In genomic region chr9:34638138-34638445, GRCh38 we compare ENCODE assay signal across 8 cellular contexts. TPM values are rescaled to one million over a fixed set of nuclear protein-coding genes. Genes with fewer than 3 reads are reported as not detected.
A peak's percentile ranks its signal among the peaks of the same experiment; 100 is the strongest.
DNase-seq lines count a peak whose midpoint lies in the region; ATAC-seq and TF ChIP-seq lines count a peak whose summit lies in the region.

No MANE protein-coding gene starts in this region.

- H3K27ac Mint-ChIP-seq in nephron progenitor cell: no peak overlapping the region

- peak overlapping the region; percentile 62 for H3K27ac ChIP-seq in MM.1S (ENCODE audit: low read length)
- peak overlapping the region; percentile 73 for H3K27ac ChIP-seq in effector memory CD4-positive, alpha-beta T cell (ENCODE audit: insufficient read depth, low read length, poor library complexity, severe bottlenecking)

- peak overlapping the region; percentile 88 for H2AFZ ChIP-seq in MM.1S (ENCODE audit: low read length)

- H3K27me3 ChIP-seq in BJ (ENCODE audit: control insufficient read depth, insufficient read depth, low read length) (no peaks in the 10 kb centered on the region), MM.1S (replicated peaks; ENCODE audit: insufficient read depth, low read length) (no peaks in the 10 kb centered on the region)
- no peaks in the 10 kb centered on the region for H3K27me3 ChIP-seq in effector memory CD4-positive, alpha-beta T cell (replicated peaks; ENCODE audit: control insufficient read depth, insufficient read depth, low read length, poor library complexity, severe bottlenecking)

- peaks cover 5% of the 10 kb centered on the region for H3K27me3 Mint-ChIP-seq in nephron progenitor cell (ENCODE audit: low read depth, poor library complexity)

- peaks cover 25% of the 10 kb centered on the region for H3K79me2 ChIP-seq in MM.1S (ENCODE audit: low read length)

- peak overlapping the region; percentile 79 for H3K4me2 ChIP-seq in MM.1S (ENCODE audit: low read depth, low read length)

- H3K36me3 ChIP-seq in BJ (ENCODE audit: control insufficient read depth, insufficient read depth, low read length) (no peaks in the 10 kb centered on the region), MM.1S (replicated peaks; ENCODE audit: insufficient read depth, low read length) (no peaks in the 10 kb centered on the region)
- no peaks in the 10 kb centered on the region for H3K36me3 ChIP-seq in effector memory CD4-positive, alpha-beta T cell (ENCODE audit: control insufficient read depth, insufficient read depth, low read length)

- peaks cover 4% of the 10 kb centered on the region for H3K36me3 Mint-ChIP-seq in nephron progenitor cell (ENCODE audit: low read depth)

- no peaks in the 10 kb centered on the region for H3K9me2 ChIP-seq in MM.1S (replicated peaks; ENCODE audit: insufficient read depth, low read length)

- no peak for TF ChIP-seq CTCF in BJ (IDR thresholded peaks at IDR 0.05; ENCODE audit: insufficient read depth, low read depth, low read length)
- TF ChIP-seq CTCF in MM.1S (IDR thresholded peaks at IDR 0.05; ENCODE audit: low read length): no peak
- TF ChIP-seq CTCF in nephron progenitor cell (IDR thresholded peaks at IDR 0.05): no peak

- peak overlapping the region; percentile 90 for H3K9ac ChIP-seq in MM.1S (ENCODE audit: low read length)

- no peaks in the 10 kb centered on the region for H3K9me3 ChIP-seq in MM.1S (replicated peaks; ENCODE audit: insufficient read depth, low read length)
- H3K9me3 ChIP-seq in effector memory CD4-positive, alpha-beta T cell (ENCODE audit: control insufficient read depth, low read length): no peaks in the 10 kb centered on the region

- POLR2A ChIA-PET in BJ (lab: Charles Lee): interaction anchor here (1.1 to 1.2 kb wide), 2 partner anchors 8 to 27 kb away, joined by 4 to 5 read pairs; partner anchors contain the start of gene GALT

- H3K9me3 Mint-ChIP-seq in nephron progenitor cell: no peaks in the 10 kb centered on the region

- DNase-seq in BJ (ENCODE audit: low read depth) (no peak), MM.1S (no peak), nephron progenitor cell (no peak), NCI-H69 (lab: John Stamatoyannopoulos, UW) (no peak)
- no peak for DNase-seq in effector memory CD4-positive, alpha-beta T cell
- no peak for DNase-seq in stimulated activated naive CD4-positive, alpha-beta T cell treated with Interleukin-2 at 50 U/mL for 16 hours (lab: John Stamatoyannopoulos, UW)

- ATAC-seq in GM19463 (IDR thresholded peaks at IDR 0.05; ENCODE audit: unreplicated experiment) (no peak), GM21737 (IDR thresholded peaks at IDR 0.05; ENCODE audit: unreplicated experiment) (no peak)

- peak overlapping the region; percentile 78 for H3K4me3 ChIP-seq in BJ (ENCODE audit: low read depth, low read length)
- H3K4me3 ChIP-seq in MM.1S (ENCODE audit: low read length): peak overlapping the region; percentile 95
- H3K4me3 ChIP-seq in effector memory CD4-positive, alpha-beta T cell (ENCODE audit: insufficient read depth, low read depth, low read length, poor library complexity, severe bottlenecking): peak overlapping the region; percentile 71

- no peaks in the 10 kb centered on the region for H4K20me1 ChIP-seq in MM.1S (ENCODE audit: insufficient read depth, low read length)

- H3F3A ChIP-seq in MM.1S (ENCODE audit: insufficient read depth, low read length): peaks cover 7% of the 10 kb centered on the region; the same call in 1 of the 2 replicates

- H3K4me3 Mint-ChIP-seq in nephron progenitor cell: peak overlapping the region; percentile 87

- CTCF ChIA-PET in BJ (lab: Yijun Ruan, JAX): interaction anchor here (1.0 to 9.7 kb wide), 8 partner anchors 8 to 90 kb away, joined by 3 to 112 read pairs (median 7); partner anchors contain the start of genes CCL27, GALT, IL11RA and RPP25L

- peaks cover 4% of the 10 kb centered on the region for H3K4me1 ChIP-seq in MM.1S (ENCODE audit: low read length)
- peaks cover 31% of the 10 kb centered on the region for H3K4me1 ChIP-seq in effector memory CD4-positive, alpha-beta T cell (ENCODE audit: control insufficient read depth, insufficient read depth, low read length, poor library complexity, severe bottlenecking)

- peaks cover 31% of the 10 kb centered on the region for H3K4me1 Mint-ChIP-seq in nephron progenitor cell

RNA-seq across cellular contexts. Expression of gene SIGMAR1, which starts 0.5 kb away (rescaled TPM):
- 65.4 and 95.5 TPM in 2 replicates for polyA plus RNA-seq in BJ (2011; rRNA removed)
- 28.4 and 32.7 TPM in 2 replicates for polyA minus RNA-seq in BJ (2011; rRNA and poly(A)+ RNA removed)

RNA-seq across cellular contexts. Expression of gene GALT, which starts 8.4 kb away (rescaled TPM):
- polyA plus RNA-seq in BJ (2011; rRNA removed): 26.6 and 41.5 TPM in 2 replicates
- polyA minus RNA-seq in BJ (2011; rRNA and poly(A)+ RNA removed): 13.4 and 14.6 TPM in 2 replicates

RNA-seq across cellular contexts. Expression of gene ARID3C, which starts 9.2 kb away (rescaled TPM):
- polyA plus RNA-seq in BJ (2011; rRNA removed): not detected in 2 replicates
- polyA minus RNA-seq in BJ (2011; rRNA and poly(A)+ RNA removed): not detected in 2 replicates

RNA-seq across cellular contexts. Expression of gene IL11RA, which starts 13.9 kb away (rescaled TPM):
- 21.8 and 38.4 TPM in 2 replicates for polyA plus RNA-seq in BJ (2011; rRNA removed)
- 16.3 and 18.8 TPM in 2 replicates for polyA minus RNA-seq in BJ (2011; rRNA and poly(A)+ RNA removed)

RNA-seq across cellular contexts. Expression of gene DCTN3, which starts 17.8 kb away (rescaled TPM):
- 74.7 and 149 TPM in 2 replicates for polyA plus RNA-seq in BJ (2011; rRNA removed)
- 36.3 and 50.4 TPM in 2 replicates for polyA minus RNA-seq in BJ (2011; rRNA and poly(A)+ RNA removed)
